In genomic region chr11:59141673-59142460, GRCh38 we compare ENCODE assay signal across 8 cellular contexts. TPM values are rescaled to one million over a fixed set of nuclear protein-coding genes. Genes with fewer than 3 reads are reported as not detected.
A peak's percentile ranks its signal among the peaks of the same experiment; 100 is the strongest.
DNase-seq lines count a peak whose midpoint lies in the region; ATAC-seq and TF ChIP-seq lines count a peak whose summit lies in the region.

No MANE protein-coding gene starts in this region.

- no peaks in the 10 kb centered on the region for H3K27me3 Mint-ChIP-seq in progenitor cell of endocrine pancreas

- peak overlapping the region; percentile 97 for H3K27ac Mint-ChIP-seq in progenitor cell of endocrine pancreas

- H3K9me3 Mint-ChIP-seq in progenitor cell of endocrine pancreas (ENCODE audit: low read depth) = no peaks in the 10 kb centered on the region

- peak overlapping the region; percentile 88 for H3K4me3 Mint-ChIP-seq in progenitor cell of endocrine pancreas (ENCODE audit: low read depth)

- peak overlapping the region; percentile 92 for H3K9ac ChIP-seq in fibroblast of lung (ENCODE audit: insufficient read depth, low read length)

- H3K79me2 ChIP-seq in fibroblast of lung (ENCODE audit: control insufficient read depth, insufficient read depth, low read length) = peaks cover 21% of the 10 kb centered on the region

- H3K36me3 Mint-ChIP-seq in progenitor cell of endocrine pancreas (ENCODE audit: insufficient read depth) = peaks cover 6% of the 10 kb centered on the region

- H3K9me3 ChIP-seq in SJSA1 (replicated peaks) (no peaks in the 10 kb centered on the region), fibroblast of lung (ENCODE audit: control insufficient read depth, insufficient read depth, low read depth, low read length) (no peaks in the 10 kb centered on the region)

- H3K27me3 ChIP-seq in SJSA1 (replicated peaks) (no peaks in the 10 kb centered on the region), fibroblast of lung (ENCODE audit: control insufficient read depth, insufficient read depth, low read length) (no peaks in the 10 kb centered on the region)

- H3K4me1 Mint-ChIP-seq in progenitor cell of endocrine pancreas (ENCODE audit: low read depth) = peaks cover 38% of the 10 kb centered on the region

- DNase-seq in AG08395 (ENCODE audit: low spot score) = peak; percentile 67
- DNase-seq in SJSA1 (ENCODE audit: low read depth in 1 of 2, low spot score in 2 of 2) = no peak
- DNase-seq in fibroblast of lung (ENCODE audit: low read depth in 2 of 2) = peak; percentile 17 to 75
- no peak for DNase-seq in progenitor cell of endocrine pancreas (ENCODE audit: low spot score, unreplicated experiment)
- no peak for DNase-seq in SKM-1 (lab: John Stamatoyannopoulos, UW; ENCODE audit: unreplicated experiment)
- no peak for DNase-seq in SIG-M5 (lab: John Stamatoyannopoulos, UW)

- peak overlapping the region; percentile 59 for H3K4me3 ChIP-seq in SJSA1
- H3K4me3 ChIP-seq in fibroblast of lung (replicated peaks in 1 of 4; ENCODE audit: control extremely low read depth in 1 of 4, insufficient read depth in 1 of 4, low read depth in 3 of 4, low read length in 4 of 4) = peak overlapping the region; percentile 82 to 96 (median 94)

- H3K4me2 ChIP-seq in fibroblast of lung (ENCODE audit: extremely low read depth, insufficient read depth, low read length) = peak overlapping the region; percentile 61

- TF ChIP-seq CTCF in fibroblast of lung (conservative IDR thresholded peaks at IDR 0.05 in 1 of 2, IDR thresholded peaks at IDR 0.05 in 1 of 2; ENCODE audit: low read depth in 1 of 2, low read length in 2 of 2) = no peak
- no peak for TF ChIP-seq CTCF in progenitor cell of endocrine pancreas (IDR thresholded peaks at IDR 0.05; ENCODE audit: unreplicated experiment)

- H3K36me3 ChIP-seq in SJSA1 (peaks cover 19% of the 10 kb centered on the region), fibroblast of lung (ENCODE audit: control insufficient read depth, insufficient read depth, low read length) (peaks cover 1% of the 10 kb centered on the region)

- H4K20me1 ChIP-seq in fibroblast of lung (ENCODE audit: control insufficient read depth, extremely low read depth, insufficient read depth, low read length) = no peaks in the 10 kb centered on the region

- peak; percentile 1 for ATAC-seq in GM19351 (IDR thresholded peaks at IDR 0.05; ENCODE audit: unreplicated experiment)
- no peak for ATAC-seq in GM21367 (IDR thresholded peaks at IDR 0.05; ENCODE audit: unreplicated experiment)

- H3K27ac ChIP-seq in SJSA1 = peak overlapping the region; percentile 80
- peak overlapping the region; percentile 97 for H3K27ac ChIP-seq in fibroblast of lung (ENCODE audit: insufficient read depth, low read length)

- H3K4me1 ChIP-seq in SJSA1 (replicated peaks) (peaks cover 22% of the 10 kb centered on the region), fibroblast of lung (ENCODE audit: control insufficient read depth, extremely low read depth, insufficient read depth, low read length) (peaks cover 11% of the 10 kb centered on the region)

- H2AFZ ChIP-seq in fibroblast of lung (ENCODE audit: low read length) = peak overlapping the region; percentile 93

RNA-seq across cellular contexts. Expression of gene FAM111A, which starts 0.8 kb away (rescaled TPM):
- total RNA-seq in SJSA1 (2014; rRNA removed; shearing (Covaris generic)) = 70.0 and 108 TPM in 2 replicates
- total RNA-seq in fibroblast of lung (34.7 and 42.3 TPM in 2 replicates), progenitor cell of endocrine pancreas (53.2 and 56.9 TPM in 2 replicates)
- 27.1 and 44.2 TPM in 2 replicates for polyA plus RNA-seq in fibroblast of lung
- polyA plus RNA-seq in fibroblast of lung (2012) = 13.2 and 22.2 TPM in 2 replicates
- polyA minus RNA-seq in fibroblast of lung (ENCODE audit: low replicate concordance) = 1.3 and 2.8 TPM in 2 replicates

RNA-seq across cellular contexts. Expression of gene DTX4, which starts 30.1 kb away (rescaled TPM):
- 4.1 and 7.6 TPM in 2 replicates for total RNA-seq in SJSA1 (2014; rRNA removed; shearing (Covaris generic))
- total RNA-seq in fibroblast of lung = 3.1 and 4.8 TPM in 2 replicates
- polyA plus RNA-seq in fibroblast of lung = 1.2 and 2.1 TPM in 2 replicates
- 3.8 and 6.7 TPM in 2 replicates for polyA plus RNA-seq in fibroblast of lung (2012)
- 8.7 and 28.5 TPM in 2 replicates for polyA minus RNA-seq in fibroblast of lung (ENCODE audit: low replicate concordance)
- total RNA-seq in progenitor cell of endocrine pancreas = 54.5 and 61.6 TPM in 2 replicates

RNA-seq across cellular contexts. Expression of gene FAM111B, which starts 34.8 kb away (rescaled TPM):
- total RNA-seq in SJSA1 (2014; rRNA removed; shearing (Covaris generic)) = 59.0 and 69.5 TPM in 2 replicates
- 0.26 and 0.33 TPM in 2 replicates for total RNA-seq in fibroblast of lung
- 6.2 and 14.8 TPM in 2 replicates for polyA plus RNA-seq in fibroblast of lung
- polyA plus RNA-seq in fibroblast of lung (2012) = 4.5 and 11.6 TPM in 2 replicates
- 0.47 and 3.9 TPM in 2 replicates for polyA minus RNA-seq in fibroblast of lung (ENCODE audit: low replicate concordance)
- total RNA-seq in progenitor cell of endocrine pancreas = 13.8 and 14.7 TPM in 2 replicates

RNA-seq across cellular contexts. Expression of gene GLYATL1B, which starts 55.8 kb away (rescaled TPM):
- total RNA-seq in SJSA1 (2014; rRNA removed; shearing (Covaris generic)) = not detected in 2 replicates
- total RNA-seq in fibroblast of lung (not detected in 2 replicates), progenitor cell of endocrine pancreas (not detected in 2 replicates)
- not detected in 2 replicates for polyA plus RNA-seq in fibroblast of lung
- not detected in 2 replicates for polyA plus RNA-seq in fibroblast of lung (2012)
- not detected in 2 replicates for polyA minus RNA-seq in fibroblast of lung (ENCODE audit: low replicate concordance)

Comparison
In these comparisons a context has a peak if more than half of its experiments do, and no peak if none do; other contexts are left out.
1. DNase-seq: peak in AG08395 (single experiment) and fibroblast of lung (2 of 2); none in SJSA1 (0 of 2), progenitor cell of endocrine pancreas (single experiment), SKM-1 (single experiment) and SIG-M5 (single experiment).
2. RNA of gene FAM111B, which starts 34.8 kb away (total RNA-seq): 59.0 to 69.5 TPM in SJSA1 and 13.8 to 14.7 TPM in progenitor cell of endocrine pancreas; 0.26 to 0.33 TPM in fibroblast of lung; every median in the first group is over 10 times any median in the second.